Comparison of ENCODE assay signal across 12 cellular contexts in the genomic region with DNA sequence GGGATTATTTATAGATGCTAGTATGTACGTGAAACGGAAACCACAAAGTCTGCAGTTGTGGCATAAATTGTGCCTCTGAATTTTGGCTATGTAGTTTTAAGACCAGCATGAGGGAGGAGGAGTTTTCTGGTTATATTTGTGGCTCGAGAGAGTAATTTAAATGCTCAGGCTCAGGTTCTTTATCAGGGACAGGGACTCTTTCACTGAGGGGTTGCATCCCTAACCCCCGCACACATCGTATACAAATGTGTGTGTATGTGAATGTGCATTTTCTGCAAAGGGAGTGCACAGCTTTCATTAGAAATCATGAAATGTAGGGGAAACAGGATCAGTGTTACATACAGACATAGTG. TPM values are rescaled to one million over a fixed set of nuclear protein-coding genes. Genes with fewer than 3 reads are reported as not detected.
DNase-seq lines count a peak whose midpoint lies in the region; ATAC-seq, FAIRE-seq and TF ChIP-seq lines count a peak whose summit lies in the region.
"Had no signal": no experiment of that assay in that cellular context is flagged by ENCODE, and none has a peak within 500 bp of the region (broad histone marks: within the 10 kb centered on the region; RNA-seq: fewer than 3 reads in every experiment).

No MANE protein-coding gene starts in this region.

- DNase-seq in activated T-cell treated with anti-CD3 and anti-CD28 coated beads, Interleukin-2, amount 50 U/mL, for 4 hours = no peak
- DNase-seq in activated T-cell treated with anti-CD3 and anti-CD28 coated beads, Interleukin-2, amount 50 U/mL, for 48 hours = no peak
- DNase-seq in SK-N-MC (ENCODE audit: low read depth, low spot score) (peak; percentile 67), GM03348 (ENCODE audit: low spot score) (no peak), HTR-8/SVneo (ENCODE audit: insufficient read length, low spot score) (no peak), CD14-positive monocyte (ENCODE audit: low spot score) (no peak)
- no peak for DNase-seq in stimulated activated naive B cell treated with anti-CD40 and anti-IgM and Interleukin-4, amounts not matched to agents 10 μg/mL and 1 μg/mL and 100 μg/mL, for 72 hours
- DNase-seq: activated CD8-positive, alpha-beta memory T cell treated with anti-CD3 and anti-CD28 coated beads, Interleukin-2, amount 50 U/mL, for 48 hours; NCI-H226; Peyer's patch; stimulated activated CD8-positive, alpha-beta memory T cell treated with anti-CD3 and anti-CD28 coated beads, Interleukin-4, amount 100 ng/mL, for 48 hours had no signal

- peak overlapping the region; percentile 33 for H3K27ac Mint-ChIP-seq in stimulated activated naive B cell treated with anti-CD40 and anti-IgM and Interleukin-4, amounts not matched to agents 10 μg/mL and 1 μg/mL and 100 μg/mL, for 72 hours
- no peak overlapping the region for H3K27ac Mint-ChIP-seq in CD14-positive monocyte

- ATAC-seq in activated T-cell treated with anti-CD3 and anti-CD28 coated beads, Interleukin-2, amount 50 U/mL, for 4 hours = peak in 1 of 2 donors; percentile 30
- peak; percentile 33 for ATAC-seq in HG03432 (IDR thresholded peaks at IDR 0.05; ENCODE audit: unreplicated experiment)
- ATAC-seq in stimulated activated naive B cell treated with anti-CD40 and anti-IgM and Interleukin-4, amounts not matched to agents 10 μg/mL and 1 μg/mL and 100 μg/mL, for 72 hours (replicated peaks) = peak; percentile 38 to 45

- FAIRE-seq in HTR-8/SVneo (lab: Jason Lieb, UNC) = no peak

- H3K9me3 Mint-ChIP-seq in activated T-cell treated with anti-CD3 and anti-CD28 coated beads, Interleukin-2, amount 50 U/mL, for 4 hours = no peaks in the 10 kb centered on the region
- peaks cover 0 to 1% of the 10 kb centered on the region in 2 donors for H3K9me3 Mint-ChIP-seq in stimulated activated naive B cell treated with anti-CD40 and anti-IgM and Interleukin-4, amounts not matched to agents 10 μg/mL and 1 μg/mL and 100 μg/mL, for 72 hours
- H3K9me3 Mint-ChIP-seq in CD14-positive monocyte = no peaks in the 10 kb centered on the region

- intact Hi-C loops in CD14-positive monocyte (cut with micrococcal nuclease) = loop anchor here in 1 of 2 donors (10.0 kb wide), 1 partner anchor 184 kb away; no protein-coding TSS in a partner anchor

- H3K36me3 Mint-ChIP-seq in activated T-cell treated with anti-CD3 and anti-CD28 coated beads, Interleukin-2, amount 50 U/mL, for 4 hours (ENCODE audit: insufficient read depth) = peaks cover 21% of the 10 kb centered on the region
- H3K36me3 Mint-ChIP-seq in stimulated activated naive B cell treated with anti-CD40 and anti-IgM and Interleukin-4, amounts not matched to agents 10 μg/mL and 1 μg/mL and 100 μg/mL, for 72 hours = peaks cover 9 to 25% of the 10 kb centered on the region in 2 donors
- peaks cover 0 to 3% of the 10 kb centered on the region in 2 donors for H3K36me3 Mint-ChIP-seq in CD14-positive monocyte

- peak overlapping the region; percentile 33 for H3K4me3 Mint-ChIP-seq in activated T-cell treated with anti-CD3 and anti-CD28 coated beads, Interleukin-2, amount 50 U/mL, for 4 hours
- peak overlapping the region; percentile 33 to 55 for H3K4me3 Mint-ChIP-seq in stimulated activated naive B cell treated with anti-CD40 and anti-IgM and Interleukin-4, amounts not matched to agents 10 μg/mL and 1 μg/mL and 100 μg/mL, for 72 hours
- peak overlapping the region in 1 of 2 donors; percentile 39 for H3K4me3 Mint-ChIP-seq in CD14-positive monocyte

- H3K36me3 ChIP-seq in SK-N-MC (ENCODE audit: insufficient read depth, low read length) = no peaks in the 10 kb centered on the region
- H3K36me3 ChIP-seq: Peyer's patch had no signal

- H3K9ac ChIP-seq in SK-N-MC (ENCODE audit: insufficient read length) = no peak overlapping the region

- no peaks in the 10 kb centered on the region for H3K9me3 ChIP-seq in SK-N-MC (ENCODE audit: low read depth, low read length)
- H3K9me3 ChIP-seq: Peyer's patch had no signal

- H3K27ac ChIP-seq in SK-N-MC = 0 out of 2 replicates have a peak overlapping the region, but pooled peaks have one; percentile 33

- H3K4me3 ChIP-seq in SK-N-MC = peak overlapping the region; percentile 40
- H3K4me3 ChIP-seq: Peyer's patch had no signal

- TF ChIP-seq CTCF in CD14-positive monocyte (IDR thresholded peaks at IDR 0.05) = no peak

- peaks cover 53% of the 10 kb centered on the region for H3K4me1 Mint-ChIP-seq in activated T-cell treated with anti-CD3 and anti-CD28 coated beads, Interleukin-2, amount 50 U/mL, for 4 hours (ENCODE audit: low read depth)
- H3K4me1 Mint-ChIP-seq in stimulated activated naive B cell treated with anti-CD40 and anti-IgM and Interleukin-4, amounts not matched to agents 10 μg/mL and 1 μg/mL and 100 μg/mL, for 72 hours = peaks cover 69 to 94% of the 10 kb centered on the region in 2 donors
- peaks cover 46% of the 10 kb centered on the region for H3K4me1 Mint-ChIP-seq in CD14-positive monocyte

- no peaks in the 10 kb centered on the region for H3K27me3 Mint-ChIP-seq in activated T-cell treated with anti-CD3 and anti-CD28 coated beads, Interleukin-2, amount 50 U/mL, for 4 hours (ENCODE audit: low read depth)
- no peaks in the 10 kb centered on the region for H3K27me3 Mint-ChIP-seq in stimulated activated naive B cell treated with anti-CD40 and anti-IgM and Interleukin-4, amounts not matched to agents 10 μg/mL and 1 μg/mL and 100 μg/mL, for 72 hours
- H3K27me3 Mint-ChIP-seq in CD14-positive monocyte (ENCODE audit: low read depth in 3 of 3) = peaks cover 0 to 5% (median 3%) of the 10 kb centered on the region in 3 donors

RNA-seq across cellular contexts. Expression of a gene that starts 12.6 kb away (rescaled TPM):
- 1 to 10 TPM; 1.3 to 2.0 (median 2.0) TPM for total RNA-seq in activated T-cell treated with anti-CD3 and anti-CD28 coated beads, Interleukin-2, amount 50 U/mL, for 4 hours
- under 1 TPM in 1 of 2 donors, not detected in 1; 0.10 TPM for polyA plus RNA-seq in CD14-positive monocyte

RNA-seq across cellular contexts. Expression of a gene that starts 34.3 kb away (rescaled TPM):
- 1 to 10 TPM; 1.5 to 2.2 (median 2.1) TPM for total RNA-seq in activated T-cell treated with anti-CD3 and anti-CD28 coated beads, Interleukin-2, amount 50 U/mL, for 4 hours
- polyA plus RNA-seq in CD14-positive monocyte = not detected
